Comparison of ENCODE assay signal across 17 cellular contexts in genomic region chr6:4487538-4487937, GRCh38.
DNase-seq lines count a peak whose midpoint lies in the region; ATAC-seq, FAIRE-seq and TF ChIP-seq lines count a peak whose summit lies in the region.
"Had no signal": no experiment of that assay in that cellular context is flagged by ENCODE, and none has a peak within 500 bp of the region (broad histone marks: within the 10 kb centered on the region; RNA-seq: fewer than 3 reads in every experiment).

No MANE protein-coding gene starts in this region.

- TF ChIP-seq CTCF in RWPE1 (conservative IDR thresholded peaks at IDR 0.05; ENCODE audit: low read depth), result no peak
- TF ChIP-seq CTCF in A673 (conservative IDR thresholded peaks at IDR 0.05; ENCODE audit: low read depth, low read length), result no peak

- BruUV-seq in A673 (replicated peaks; lab: Mats Ljungman, UMichigan), result no TSS peak

- POLR2A ChIA-PET in RWPE1 (lab: Yijun Ruan, JAX; ENCODE audit: low non-redundant PET) (no interaction called here), A673 (lab: Charles Lee; ENCODE audit: low non-redundant PET) (no interaction called here)

- no peak for ATAC-seq in HG02571 (IDR thresholded peaks at IDR 0.05; ENCODE audit: unreplicated experiment)
- ATAC-seq: sciatic nerve had no signal

- CTCF ChIA-PET in RWPE1 (lab: Yijun Ruan, JAX), result no interaction called here
- CTCF ChIA-PET in A673 (lab: Charles Lee), result no interaction called here

- peaks cover 12% of the 10 kb centered on the region for H3K9me3 ChIP-seq in A673 (ENCODE audit: low read depth, low read length, poor library complexity, severe bottlenecking)
- H3K9me3 ChIP-seq: vagina had no signal

- no peaks in the 10 kb centered on the region for H3K27me3 ChIP-seq in A673 (replicated peaks; ENCODE audit: insufficient read depth, low read depth, low read length, poor library complexity)
- H3K27me3 ChIP-seq: vagina had no signal

- no peak overlapping the region for H3K4me3 ChIP-seq in A673 (ENCODE audit: low read depth, low read length, poor library complexity, severe bottlenecking)
- H3K4me3 ChIP-seq: vagina had no signal

- H3K4me1 ChIP-seq in A673 (ENCODE audit: insufficient read depth, low read length, poor library complexity, severe bottlenecking), result no peaks in the 10 kb centered on the region

- intact Hi-C loops in A673 (cut with micrococcal nuclease; ENCODE audit: unreplicated experiment), result no loop called here

- peak; percentile 38 for DNase-seq in stimulated activated CD4-positive, alpha-beta T cell treated with anti-CD3 and anti-CD28 coated beads, Interleukin-1b, Interleukin-23, amount 100 ng/mL, for 48 hours
- no peak for DNase-seq in stimulated activated CD4-positive, alpha-beta T cell treated with anti-CD3 and anti-CD28 coated beads, Interleukin-4, amount 100 ng/mL, for 4 hours
- DNase-seq in RWPE1 (ENCODE audit: low spot score) (peak; percentile 45), islet precursor cell (peak; percentile 95), urothelium cell line (ENCODE audit: low spot score) (peak; percentile 20), A673 (ENCODE audit: low spot score) (no peak), caudate nucleus (lab: John Stamatoyannopoulos, UW) (no peak)
- DNase-seq: activated naive CD4-positive, alpha-beta T cell; AML-193; DMS 273 treated with DMSO at 0.1 percent for 48 hours; effector CD8-positive, alpha-beta T cell; foreskin fibroblast; IMR-90; stimulated activated naive CD4-positive, alpha-beta T cell had no signal

- H3K36me3 ChIP-seq in A673 (ENCODE audit: insufficient read depth, low read length, poor library complexity, severe bottlenecking), result no peaks in the 10 kb centered on the region
- H3K36me3 ChIP-seq: vagina had no signal

- no peak overlapping the region for H3K27ac ChIP-seq in RWPE1
- no peak overlapping the region for H3K27ac ChIP-seq in A673 (ENCODE audit: low read depth, low read length, poor library complexity, severe bottlenecking)
- no peak overlapping the region for H3K27ac ChIP-seq in caudate nucleus (ENCODE audit: low read depth, low read length)
- H3K27ac ChIP-seq: vagina had no signal

- no peak for FAIRE-seq in urothelium cell line (lab: Jason Lieb, UNC)

Comparison
In these comparisons a context has a peak if more than half of its experiments do, and no peak if none do; other contexts are left out.
1. DNase-seq: peak in stimulated activated CD4-positive, alpha-beta T cell treated with anti-CD3 and anti-CD28 coated beads, Interleukin-1b, Interleukin-23, amount 100 ng/mL, for 48 hours (single experiment), RWPE1 (single experiment), islet precursor cell (single experiment) and urothelium cell line (single experiment); none in stimulated activated CD4-positive, alpha-beta T cell treated with anti-CD3 and anti-CD28 coated beads, Interleukin-4, amount 100 ng/mL, for 4 hours (0 of 2), A673 (single experiment) and caudate nucleus (0 of 61).